Comparison of ENCODE assay signal across 31 cellular contexts in genomic region chr6:100915876-100916275, GRCh38.
"Had no signal": no experiment of that assay in that cellular context is flagged by ENCODE, and none has a peak within 500 bp of the region (broad histone marks: within the 10 kb centered on the region; RNA-seq: fewer than 3 reads in every experiment).

No MANE protein-coding gene starts in this region.

- H3K4me1 Mint-ChIP-seq: activated B cell treated with CpG ODN at 0.5 μM for 24 hours; activated CD4-positive, alpha-beta T cell treated with anti-CD3 and anti-CD28 coated beads for 36 hours; activated CD4-positive, alpha-beta T cell treated with anti-CD3 and anti-CD28 coated beads, Interleukin-2, amount 10 ng/mL, durations not matched to agents 24 days and 14 days; activated CD8-positive, alpha-beta memory T cell treated with anti-CD3 and anti-CD28 coated beads, Interleukin-2, amount 10 ng/mL, durations not matched to agents 7 days and 5 days; activated naive CD4-positive, alpha-beta T cell treated with anti-CD3 and anti-CD28 coated beads, Interleukin-2, amount 10 ng/mL, durations not matched to agents 7 days and 5 days; central memory CD8-positive, alpha-beta T cell had no signal

- H3K27ac Mint-ChIP-seq: activated B cell treated with CpG ODN at 0.5 μM for 24 hours; activated CD4-positive, alpha-beta memory T cell treated with anti-CD3 and anti-CD28 coated beads for 36 hours; activated CD4-positive, alpha-beta T cell treated with anti-CD3 and anti-CD28 coated beads for 36 hours; activated CD4-positive, alpha-beta T cell treated with anti-CD3 and anti-CD28 coated beads, Interleukin-2, amount 10 ng/mL, durations not matched to agents 24 days and 14 days; activated CD8-positive, alpha-beta memory T cell treated with anti-CD3 and anti-CD28 coated beads, Interleukin-2, amount 10 ng/mL, durations not matched to agents 7 days and 5 days; activated CD8-positive, alpha-beta T cell treated with anti-CD3 and anti-CD28 coated beads, Interleukin-2, amount 10 ng/mL, durations not matched to agents 7 days and 5 days; activated naive CD4-positive, alpha-beta T cell treated with anti-CD3 and anti-CD28 coated beads, Interleukin-2, amount 10 ng/mL, durations not matched to agents 7 days and 5 days; activated naive CD4-positive, alpha-beta T cell treated with anti-CD3 and anti-CD28 coated beads, Interleukin-2, amount 50 U/mL, for 72 hours; activated T-helper 1 cell treated with anti-CD3 and anti-CD28 coated beads, Interleukin-12 subunit alpha, Interleukin-12 subunit beta, Interleukin-2, Interleukin-4 antibody, amounts not matched to agents 30 ng/mL and 10 ng/mL and 1 ng/mL, durations not matched to agents 14 hours and 24 hours and 36 hours; activated T-helper 2 cell treated with anti-CD3 and anti-CD28 coated beads, Interferon-gamma antibody, Interleukin-2, Interleukin-4, amounts not matched to agents 10 μg/mL and 5 μg/mL and 100 μg/mL, durations not matched to agents 14 hours and 24 hours and 36 hours; dendritic cell treated with granulocyte-macrophage colony-stimulating factor and Interleukin-4, amounts not matched to agents 40 ng/mL and 50 ng/mL, for 4 days; endodermal cell had no signal

- ATAC-seq: activated CD4-positive, alpha-beta T cell treated with anti-CD3 and anti-CD28 coated beads for 36 hours; activated CD8-positive, alpha-beta memory T cell treated with anti-CD3 and anti-CD28 coated beads, Interleukin-2, amount 10 ng/mL, durations not matched to agents 7 days and 5 days; activated CD8-positive, alpha-beta T cell treated with anti-CD3 and anti-CD28 coated beads, Interleukin-2, amount 10 ng/mL, durations not matched to agents 7 days and 5 days; activated naive CD4-positive, alpha-beta T cell treated with anti-CD3 and anti-CD28 coated beads, Interleukin-2, amount 50 U/mL, for 72 hours; esophagus mucosa had no signal

- H3K27ac ChIP-seq: brain microvascular endothelial cell, coronary artery, dorsolateral prefrontal cortex, VCaP had no signal

- H3K27me3 ChIP-seq: brain microvascular endothelial cell had no signal

- H3K36me3 ChIP-seq: brain microvascular endothelial cell had no signal

- FAIRE-seq: astrocyte, bronchial epithelial cell had no signal

- DNase-seq: activated B cell treated with CpG ODN at 0.5 μM for 24 hours; activated CD4-positive, alpha-beta memory T cell treated with anti-CD3 and anti-CD28 coated beads for 36 hours; activated CD4-positive, alpha-beta T cell treated with anti-CD3 and anti-CD28 coated beads for 36 hours; activated CD4-positive, alpha-beta T cell treated with anti-CD3 and anti-CD28 coated beads, Interleukin-2, amount 10 ng/mL, durations not matched to agents 24 days and 14 days; activated CD4-positive, CD25-positive, alpha-beta regulatory T cell treated with anti-CD3 and anti-CD28 coated beads, Interleukin-2, amount 50 U/mL, for 72 hours; activated CD8-positive, alpha-beta memory T cell treated with anti-CD3 and anti-CD28 coated beads, Interleukin-2, amount 10 ng/mL, durations not matched to agents 7 days and 5 days; activated CD8-positive, alpha-beta memory T cell treated with anti-CD3 and anti-CD28 coated beads, Interleukin-2, amount 50 U/mL, for 4 hours; activated CD8-positive, alpha-beta T cell treated with anti-CD3 and anti-CD28 coated beads, Interleukin-2, amount 10 ng/mL, durations not matched to agents 7 days and 5 days; activated effector memory CD4-positive, alpha-beta T cell treated with anti-CD3 and anti-CD28 coated beads, Interleukin-2, amount 50 U/mL, for 16 hours; activated naive CD4-positive, alpha-beta T cell treated with anti-CD3 and anti-CD28 coated beads, Interleukin-2, amount 10 ng/mL, durations not matched to agents 7 days and 5 days; activated T-cell treated with anti-CD3 and anti-CD28 coated beads, Interleukin-2, amount 50 U/mL, for 1 hour; activated T-cell treated with anti-CD3 and anti-CD28 coated beads, Interleukin-2, amount 50 U/mL, for 48 hours; amniotic stem cell; anterior cingulate cortex; brain microvascular endothelial cell; dorsolateral prefrontal cortex; effector memory CD4-positive, alpha-beta T cell; endodermal cell; foreskin fibroblast; head of caudate nucleus; T-helper 2 cell had no signal

- H3K4me3 Mint-ChIP-seq: activated B cell treated with CpG ODN at 0.5 μM for 24 hours; activated CD4-positive, alpha-beta memory T cell treated with anti-CD3 and anti-CD28 coated beads for 36 hours; activated CD4-positive, alpha-beta T cell treated with anti-CD3 and anti-CD28 coated beads for 36 hours; activated CD4-positive, alpha-beta T cell treated with anti-CD3 and anti-CD28 coated beads, Interleukin-2, amount 10 ng/mL, durations not matched to agents 24 days and 14 days; activated CD8-positive, alpha-beta memory T cell treated with anti-CD3 and anti-CD28 coated beads, Interleukin-2, amount 10 ng/mL, durations not matched to agents 7 days and 5 days; activated CD8-positive, alpha-beta T cell treated with anti-CD3 and anti-CD28 coated beads, Interleukin-2, amount 10 ng/mL, durations not matched to agents 7 days and 5 days; activated naive CD4-positive, alpha-beta T cell treated with anti-CD3 and anti-CD28 coated beads, Interleukin-2, amount 10 ng/mL, durations not matched to agents 7 days and 5 days; activated T-helper 1 cell treated with anti-CD3 and anti-CD28 coated beads, Interleukin-12 subunit alpha, Interleukin-12 subunit beta, Interleukin-2, Interleukin-4 antibody, amounts not matched to agents 30 ng/mL and 10 ng/mL and 1 ng/mL, durations not matched to agents 14 hours and 24 hours and 36 hours; central memory CD8-positive, alpha-beta T cell; dendritic cell treated with granulocyte-macrophage colony-stimulating factor and Interleukin-4, amounts not matched to agents 40 ng/mL and 50 ng/mL, for 4 days; endodermal cell had no signal

- H3K27me3 Mint-ChIP-seq: activated naive CD4-positive, alpha-beta T cell treated with anti-CD3 and anti-CD28 coated beads, Interleukin-2, amount 10 ng/mL, durations not matched to agents 7 days and 5 days; dendritic cell treated with granulocyte-macrophage colony-stimulating factor and Interleukin-4, amounts not matched to agents 40 ng/mL and 50 ng/mL, for 4 days had no signal

- H3K4me3 ChIP-seq: coronary artery, dorsolateral prefrontal cortex had no signal

- H3K9me3 Mint-ChIP-seq: activated B cell treated with CpG ODN at 0.5 μM for 24 hours; activated CD4-positive, alpha-beta memory T cell treated with anti-CD3 and anti-CD28 coated beads for 36 hours; activated naive CD4-positive, alpha-beta T cell treated with anti-CD3 and anti-CD28 coated beads, Interleukin-2, amount 10 ng/mL, durations not matched to agents 7 days and 5 days; activated T-helper 1 cell treated with anti-CD3 and anti-CD28 coated beads, Interleukin-12 subunit alpha, Interleukin-12 subunit beta, Interleukin-2, Interleukin-4 antibody, amounts not matched to agents 30 ng/mL and 10 ng/mL and 1 ng/mL, durations not matched to agents 14 hours and 24 hours and 36 hours; activated T-helper 2 cell treated with anti-CD3 and anti-CD28 coated beads, Interferon-gamma antibody, Interleukin-2, Interleukin-4, amounts not matched to agents 10 μg/mL and 5 μg/mL and 100 μg/mL, durations not matched to agents 14 hours and 24 hours and 36 hours; central memory CD8-positive, alpha-beta T cell; dendritic cell treated with granulocyte-macrophage colony-stimulating factor and Interleukin-4, amounts not matched to agents 40 ng/mL and 50 ng/mL, for 4 days; endodermal cell had no signal

- H3K36me3 Mint-ChIP-seq: activated CD4-positive, alpha-beta memory T cell treated with anti-CD3 and anti-CD28 coated beads for 36 hours; activated CD8-positive, alpha-beta memory T cell treated with anti-CD3 and anti-CD28 coated beads, Interleukin-2, amount 10 ng/mL, durations not matched to agents 7 days and 5 days; activated naive CD4-positive, alpha-beta T cell treated with anti-CD3 and anti-CD28 coated beads, Interleukin-2, amount 10 ng/mL, durations not matched to agents 7 days and 5 days had no signal
